Comparison of ENCODE assay signal across 31 cellular contexts in genomic region chr7:23214938-23215337, GRCh38. TPM values are rescaled to one million over a fixed set of nuclear protein-coding genes. Genes with fewer than 3 reads are reported as not detected.
"Had no signal": no experiment of that assay in that cellular context is flagged by ENCODE, and none has a peak within 500 bp of the region (broad histone marks: within the 10 kb centered on the region; RNA-seq: fewer than 3 reads in every experiment).

No MANE protein-coding gene starts in this region.

- H3K27ac Mint-ChIP-seq: naive B cell; natural killer cell treated with Interleukin-12 subunit alpha and Interleukin-12 subunit beta and Interleukin-15 and Interleukin-18, amount 100 ng/mL, for 72 hours; nephron progenitor cell; progenitor cell of endocrine pancreas; stimulated activated memory B cell treated with anti-CD40 and anti-IgM and Interleukin-4, amounts not matched to agents 10 μg/mL and 1 μg/mL and 100 μg/mL, for 72 hours; stimulated activated naive CD8-positive, alpha-beta T cell treated with anti-CD3 and anti-CD28 coated beads, Interleukin-15, amount 100 ng/mL, for 72 hours had no signal

- H3K4me2 ChIP-seq: smooth muscle cell had no signal

- H3K27me3 ChIP-seq: ovary, suprapubic skin, testis, tibial nerve, upper lobe of left lung, vagina had no signal

- H3K27me3 Mint-ChIP-seq: progenitor cell of endocrine pancreas had no signal

- H3K27ac ChIP-seq: ovary, parathyroid adenoma, psoas muscle, suprapubic skin, tibial nerve, vagina had no signal

- H3K9me3 Mint-ChIP-seq: naive B cell; naive thymus-derived CD8-positive, alpha-beta T cell; natural killer cell treated with Interleukin-12 subunit alpha and Interleukin-12 subunit beta and Interleukin-15 and Interleukin-18, amount 100 ng/mL, for 72 hours; nephron progenitor cell; neural crest cell; stimulated activated memory B cell treated with anti-CD40 and anti-IgM and Interleukin-4, amounts not matched to agents 10 μg/mL and 1 μg/mL and 100 μg/mL, for 72 hours; stimulated activated naive CD8-positive, alpha-beta T cell treated with anti-CD3 and anti-CD28 coated beads, Interleukin-15, amount 100 ng/mL, for 72 hours had no signal

- DNase-seq: naive B cell; naive thymus-derived CD8-positive, alpha-beta T cell; nephron progenitor cell; occipital lobe; ovary; posterior cingulate gyrus; psoas muscle; right cardiac atrium; spleen; stimulated activated CD4-positive, alpha-beta T cell treated with anti-CD3 and anti-CD28 coated beads, Interleukin-12 subunit alpha, Interleukin-12 subunit beta, amount 100 ng/mL, for 4 hours; stimulated activated CD4-positive, alpha-beta T cell treated with anti-CD3 and anti-CD28 coated beads, Interleukin-1b, Interleukin-23, amount 100 ng/mL, for 48 hours; stimulated activated CD4-positive, alpha-beta T cell treated with anti-CD3 and anti-CD28 coated beads, Interleukin-4, amount 100 ng/mL, for 1 hour; stimulated activated CD4-positive, alpha-beta T cell treated with anti-CD3 and anti-CD28 coated beads, Interleukin-4, amount 100 ng/mL, for 4 hours; stimulated activated CD8-positive, alpha-beta memory T cell treated with anti-CD3 and anti-CD28 coated beads, Interleukin-4, amount 100 ng/mL, for 48 hours; stimulated activated naive CD4-positive, alpha-beta T cell; stimulated activated naive CD8-positive, alpha-beta T cell treated with anti-CD3 and anti-CD28 coated beads, Interleukin-15, amount 100 ng/mL, for 72 hours; stimulated activated naive CD8-positive, alpha-beta T cell treated with anti-CD3 and anti-CD28 coated beads, Interleukin-15, Interleukin-2, amounts not matched to agents 100 U/mL and 50 U/mL, for 24 hours; substantia nigra; testis; trophoblast cell; upper lobe of left lung had no signal

- H3K4me3 ChIP-seq: ovary, psoas muscle, skin epidermis, smooth muscle cell, spleen, suprapubic skin, tibial nerve, upper lobe of left lung, vagina had no signal

- H3K36me3 ChIP-seq: ovary, spleen, suprapubic skin, tibial nerve, upper lobe of left lung, vagina had no signal

- H3K4me1 Mint-ChIP-seq: naive B cell; naive thymus-derived CD8-positive, alpha-beta T cell; neural crest cell; stimulated activated memory B cell treated with anti-CD40 and anti-IgM and Interleukin-4, amounts not matched to agents 10 μg/mL and 1 μg/mL and 100 μg/mL, for 72 hours; stimulated activated naive CD8-positive, alpha-beta T cell treated with anti-CD3 and anti-CD28 coated beads, Interleukin-15, amount 100 ng/mL, for 72 hours had no signal

- H3K4me1 ChIP-seq: parathyroid adenoma, psoas muscle, suprapubic skin, testis, tibial nerve, vagina had no signal

- H3K36me3 Mint-ChIP-seq: naive B cell; naive thymus-derived CD8-positive, alpha-beta T cell; natural killer cell treated with Interleukin-12 subunit alpha and Interleukin-12 subunit beta and Interleukin-15 and Interleukin-18, amount 100 ng/mL, for 72 hours; stimulated activated memory B cell treated with anti-CD40 and anti-IgM and Interleukin-4, amounts not matched to agents 10 μg/mL and 1 μg/mL and 100 μg/mL, for 72 hours had no signal

- H2AFZ ChIP-seq: parathyroid adenoma had no signal

- H3K9me3 ChIP-seq: ovary, psoas muscle, spleen, suprapubic skin, testis, tibial nerve, upper lobe of left lung, vagina had no signal

- H3K9ac ChIP-seq: parathyroid adenoma had no signal

- H3K4me3 Mint-ChIP-seq: naive thymus-derived CD8-positive, alpha-beta T cell; natural killer cell treated with Interleukin-12 subunit alpha and Interleukin-12 subunit beta and Interleukin-15 and Interleukin-18, amount 100 ng/mL, for 72 hours; nephron progenitor cell; neural crest cell; stimulated activated memory B cell treated with anti-CD40 and anti-IgM and Interleukin-4, amounts not matched to agents 10 μg/mL and 1 μg/mL and 100 μg/mL, for 72 hours; stimulated activated naive CD8-positive, alpha-beta T cell treated with anti-CD3 and anti-CD28 coated beads, Interleukin-15, amount 100 ng/mL, for 72 hours had no signal

RNA-seq across cellular contexts. Expression of gene GPNMB, which starts 31.6 kb away (rescaled TPM):
- polyA plus RNA-seq: naive thymus-derived CD8-positive, alpha-beta T cell had no signal
